In the genomic region with DNA sequence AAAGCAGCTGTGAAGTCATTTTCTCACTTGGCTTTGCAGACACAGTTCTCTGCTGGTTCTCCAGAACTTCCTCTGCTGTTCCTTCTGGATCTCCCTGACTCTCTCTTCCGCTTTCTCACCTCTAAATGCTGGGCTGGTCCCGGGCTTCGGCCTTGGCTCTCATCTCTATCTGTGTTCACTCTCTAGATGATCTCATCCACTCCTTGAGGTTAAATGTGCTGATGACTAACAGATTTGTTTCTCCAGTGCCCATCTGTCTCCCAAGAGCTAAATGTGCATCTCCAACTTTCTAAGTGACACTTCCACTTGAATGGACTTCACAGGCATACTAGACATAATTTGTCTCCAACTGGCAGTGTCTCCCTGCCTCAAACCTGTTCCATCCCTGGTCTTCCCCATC, we compare ENCODE assay signal across 10 cellular contexts.
A peak's percentile ranks its signal among the peaks of the same experiment; 100 is the strongest.
DNase-seq lines count a peak whose midpoint lies in the region; ATAC-seq and TF ChIP-seq lines count a peak whose summit lies in the region.
"Had no signal": no experiment of that assay in that cellular context is flagged by ENCODE, and none has a peak within 500 bp of the region (broad histone marks: within the 10 kb centered on the region; RNA-seq: fewer than 3 reads in every experiment).

No MANE protein-coding gene starts in this region.

- H3K36me3 ChIP-seq in breast epithelium (no peaks in the 10 kb centered on the region), mesenchymal stem cell (ENCODE audit: control insufficient read depth in 1 of 2, insufficient read depth in 2 of 2, low read depth in 1 of 2, low read length in 2 of 2) (no peaks in the 10 kb centered on the region)
- H3K36me3 ChIP-seq: neutrophil had no signal

- no peaks in the 10 kb centered on the region for H3K27me3 ChIP-seq in breast epithelium
- no peaks in the 10 kb centered on the region for H3K27me3 ChIP-seq in mesenchymal stem cell (ENCODE audit: control insufficient read depth in 1 of 2, insufficient read depth in 1 of 2, low read length in 2 of 2)
- H3K27me3 ChIP-seq: neutrophil had no signal

- H3K79me1 ChIP-seq in mesenchymal stem cell (replicated peaks; ENCODE audit: low read length, poor library complexity, severe bottlenecking): no peaks in the 10 kb centered on the region

- no peak overlapping the region for H2AFZ ChIP-seq in mesenchymal stem cell (ENCODE audit: low read depth, low read length)

- no peak overlapping the region for H2BK120ac ChIP-seq in mesenchymal stem cell (ENCODE audit: low read depth, low read length)

- H4K91ac ChIP-seq in mesenchymal stem cell (ENCODE audit: low read length): no peak overlapping the region

- no peak overlapping the region for H2AK5ac ChIP-seq in mesenchymal stem cell (ENCODE audit: low read length, severe bottlenecking)

- no peak overlapping the region for H4K8ac ChIP-seq in mesenchymal stem cell (ENCODE audit: low read length)

- no peak overlapping the region for H2BK5ac ChIP-seq in mesenchymal stem cell (ENCODE audit: low read depth, low read length, poor library complexity, severe bottlenecking)

- H3K9me3 ChIP-seq in breast epithelium: no peaks in the 10 kb centered on the region
- H3K9me3 ChIP-seq in mesenchymal stem cell (ENCODE audit: control insufficient read depth, low read length): no peaks in the 10 kb centered on the region
- H3K9me3 ChIP-seq: neutrophil had no signal

- H3K14ac ChIP-seq in mesenchymal stem cell (ENCODE audit: low read length in 2 of 2): no peak overlapping the region

- H3K4ac ChIP-seq in mesenchymal stem cell (ENCODE audit: low read depth in 1 of 2, low read length in 2 of 2): no peak overlapping the region

- H3K4me1 ChIP-seq in breast epithelium (no peaks in the 10 kb centered on the region), mesenchymal stem cell (ENCODE audit: control insufficient read depth, insufficient read depth, low read depth, low read length) (no peaks in the 10 kb centered on the region)

- no peak for TF ChIP-seq POLR2A in breast epithelium (IDR thresholded peaks at IDR 0.05)

- DNase-seq in DMS 273 treated with DMSO at 0.1 percent for 48 hours (lab: John Stamatoyannopoulos, UW) (peak; percentile 40), HT1080 (ENCODE audit: low read depth) (peak; percentile 83), breast epithelium (ENCODE audit: low spot score in 2 of 2) (no peak), mesenchymal stem cell (peak; percentile 77), NCI-H2227 (lab: John Stamatoyannopoulos, UW; ENCODE audit: unreplicated experiment) (no peak), COR-L47 (lab: John Stamatoyannopoulos, UW) (no peak)
- DNase-seq in activated CD4-positive, CD25-positive, alpha-beta regulatory T cell (lab: John Stamatoyannopoulos, UW): no peak
- DNase-seq: DMS79 had no signal

- H3K9ac ChIP-seq in mesenchymal stem cell (ENCODE audit: low read length): no peak overlapping the region

- no peak overlapping the region for H3K18ac ChIP-seq in mesenchymal stem cell (ENCODE audit: low read depth in 1 of 2, low read length in 2 of 2)

- intact Hi-C loops in breast epithelium (cut with DNase I; ENCODE audit: low total_unique reads): no loop called here

- no peak overlapping the region for H3K4me3 ChIP-seq in breast epithelium
- no peak overlapping the region for H3K4me3 ChIP-seq in mesenchymal stem cell (ENCODE audit: insufficient read depth in 1 of 2, low read depth in 1 of 2, low read length in 2 of 2)

- ATAC-seq in GM21576 (IDR thresholded peaks at IDR 0.05; ENCODE audit: unreplicated experiment): no peak

- no peak overlapping the region for H2BK12ac ChIP-seq in mesenchymal stem cell (ENCODE audit: low read length in 2 of 2)

- 29% methylated on average over 3 of the region's 3 CpGs for WGBS in mesenchymal stem cell

- peak overlapping the region; percentile 8 to 31 for H3K27ac ChIP-seq in breast epithelium
- no peak overlapping the region for H3K27ac ChIP-seq in mesenchymal stem cell (ENCODE audit: low read length, poor library complexity, severe bottlenecking)
- H3K27ac ChIP-seq: neutrophil had no signal

- no peak overlapping the region for H3K23ac ChIP-seq in mesenchymal stem cell (ENCODE audit: low read length in 2 of 2)

- no peak for TF ChIP-seq CTCF in breast epithelium (IDR thresholded peaks at IDR 0.05)

- H3K4me2 ChIP-seq in mesenchymal stem cell (ENCODE audit: low read length, poor library complexity, severe bottlenecking): no peak overlapping the region

- H2BK15ac ChIP-seq in mesenchymal stem cell (ENCODE audit: low read depth, poor library complexity, severe bottlenecking): no peak overlapping the region

Comparison
In these comparisons a context has a peak if more than half of its experiments do, and no peak if none do; other contexts are left out.
1. DNase-seq: peak in DMS 273 treated with DMSO at 0.1 percent for 48 hours (single experiment), HT1080 (single experiment) and mesenchymal stem cell (single experiment); none in breast epithelium (0 of 2), NCI-H2227 (single experiment), activated CD4-positive, CD25-positive, alpha-beta regulatory T cell (0 of 4) and COR-L47 (single experiment).